Comparison of ENCODE assay signal across 19 cellular contexts in the genomic region with DNA sequence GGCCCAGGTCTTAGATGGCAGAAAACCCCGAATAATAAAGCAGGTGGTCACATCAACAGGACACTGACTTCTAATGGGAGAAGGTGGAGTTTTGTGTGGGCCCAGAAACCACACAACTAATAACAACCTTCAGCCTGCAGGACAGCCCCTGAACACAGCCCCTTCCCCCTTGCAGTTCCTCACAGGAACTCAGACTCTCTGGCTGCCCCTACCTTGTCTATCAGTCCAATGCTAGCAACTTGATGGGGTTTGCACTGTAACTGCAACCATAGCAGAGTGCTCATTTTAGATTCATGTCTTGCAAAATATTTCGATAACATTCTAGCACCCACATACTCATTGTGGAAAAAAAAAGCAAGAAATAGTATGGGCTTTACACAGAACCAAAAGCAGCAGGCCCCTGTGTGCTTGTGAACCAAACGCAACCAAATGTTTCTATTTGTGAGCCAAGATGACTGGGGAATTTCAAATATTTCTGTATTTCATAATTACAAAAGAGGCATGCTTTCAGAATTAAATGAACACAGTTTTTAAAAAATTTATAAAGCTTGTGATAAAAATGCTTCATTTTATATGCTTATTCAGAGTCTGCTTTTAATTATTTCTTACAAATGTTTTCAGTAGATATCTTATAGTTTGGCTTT.
DNase-seq lines count a peak whose midpoint lies in the region; ATAC-seq and TF ChIP-seq lines count a peak whose summit lies in the region.
"Had no signal": no experiment of that assay in that cellular context is flagged by ENCODE, and none has a peak within 500 bp of the region (broad histone marks: within the 10 kb centered on the region; RNA-seq: fewer than 3 reads in every experiment).

No MANE protein-coding gene starts in this region.

- no peak for TF ChIP-seq CTCF in BJ (IDR thresholded peaks at IDR 0.05; ENCODE audit: insufficient read depth, low read depth, low read length)

- H3K4me1 ChIP-seq in adipocyte (ENCODE audit: control insufficient read depth, insufficient read depth, low read length) (peaks cover 13% of the 10 kb centered on the region), subcutaneous abdominal adipose tissue (ENCODE audit: control insufficient read depth in 5 of 5, insufficient read depth in 5 of 5, low read length in 5 of 5) (peaks cover 0 to 19% (median 13%) of the 10 kb centered on the region in 5 donors)
- H3K4me1 ChIP-seq: BE2C had no signal

- POLR2A ChIA-PET in BJ (lab: Charles Lee): no interaction called here

- no peaks in the 10 kb centered on the region for H3K9me3 ChIP-seq in adipocyte (ENCODE audit: control insufficient read depth, low read length)
- H3K9me3 ChIP-seq in subcutaneous abdominal adipose tissue (ENCODE audit: control insufficient read depth in 5 of 5, low read length in 5 of 5): no peaks in the 10 kb centered on the region
- H3K9me3 ChIP-seq: BE2C had no signal

- CTCF ChIA-PET in BJ (lab: Yijun Ruan, JAX): no interaction called here

- peak overlapping the region; percentile 54 for H3K27ac ChIP-seq in subcutaneous abdominal adipose tissue (ENCODE audit: low read depth, low read length)

- ATAC-seq in HG03342 (IDR thresholded peaks at IDR 0.05; ENCODE audit: unreplicated experiment): no peak
- no peak for ATAC-seq in GM18520 (IDR thresholded peaks at IDR 0.05; ENCODE audit: unreplicated experiment)

- no peaks in the 10 kb centered on the region for H3K27me3 ChIP-seq in BJ (ENCODE audit: control insufficient read depth, insufficient read depth, low read length)
- H3K27me3 ChIP-seq in adipocyte (replicated peaks; ENCODE audit: control insufficient read depth, insufficient read depth, low read length): no peaks in the 10 kb centered on the region
- H3K27me3 ChIP-seq in subcutaneous abdominal adipose tissue (ENCODE audit: control insufficient read depth in 5 of 5, insufficient read depth in 4 of 5, low read length in 5 of 5): no peaks in the 10 kb centered on the region

- H3K36me3 ChIP-seq in BJ (ENCODE audit: control insufficient read depth, insufficient read depth, low read length): no peaks in the 10 kb centered on the region
- H3K36me3 ChIP-seq in adipocyte (ENCODE audit: control insufficient read depth, insufficient read depth, low read length, severe bottlenecking): no peaks in the 10 kb centered on the region
- no peaks in the 10 kb centered on the region for H3K36me3 ChIP-seq in subcutaneous abdominal adipose tissue (ENCODE audit: control insufficient read depth in 5 of 5, insufficient read depth in 5 of 5, low read length in 5 of 5)
- H3K36me3 ChIP-seq: BE2C had no signal

- DNase-seq in BJ (ENCODE audit: low read depth) (peak; percentile 30), adipocyte (ENCODE audit: low read depth) (peak; percentile 55), fibroblast of gingiva (ENCODE audit: low read depth) (peak; percentile 29)
- DNase-seq in activated T-cell treated with anti-CD3 and anti-CD28 coated beads, Interleukin-2, amount 50 U/mL, for 1 hour: no peak
- DNase-seq: ACHN; BE2C; CD4-positive, alpha-beta T cell; H7; HFFc6; KG1; NCI-H1105 treated with DMSO at 0.1 percent for 48 hours; NCI-H1694; NCI-H2227 treated with DMSO at 0.1 percent for 48 hours; NCI-H524; RPMI8226; SHP77 treated with DMSO at 0.1 percent for 48 hours had no signal

- H3K9ac ChIP-seq in adipocyte (ENCODE audit: low read length): peak overlapping the region; percentile 46
- no peak overlapping the region for H3K9ac ChIP-seq in subcutaneous abdominal adipose tissue (ENCODE audit: low read length in 5 of 5)

- H3K4me3 ChIP-seq in BJ (ENCODE audit: low read depth, low read length) (no peak overlapping the region), adipocyte (ENCODE audit: low read length) (no peak overlapping the region), subcutaneous abdominal adipose tissue (ENCODE audit: low read depth in 1 of 5, low read length in 5 of 5) (no peak overlapping the region)
